Comparison of ENCODE assay signal across 19 cellular contexts in the genomic region with DNA sequence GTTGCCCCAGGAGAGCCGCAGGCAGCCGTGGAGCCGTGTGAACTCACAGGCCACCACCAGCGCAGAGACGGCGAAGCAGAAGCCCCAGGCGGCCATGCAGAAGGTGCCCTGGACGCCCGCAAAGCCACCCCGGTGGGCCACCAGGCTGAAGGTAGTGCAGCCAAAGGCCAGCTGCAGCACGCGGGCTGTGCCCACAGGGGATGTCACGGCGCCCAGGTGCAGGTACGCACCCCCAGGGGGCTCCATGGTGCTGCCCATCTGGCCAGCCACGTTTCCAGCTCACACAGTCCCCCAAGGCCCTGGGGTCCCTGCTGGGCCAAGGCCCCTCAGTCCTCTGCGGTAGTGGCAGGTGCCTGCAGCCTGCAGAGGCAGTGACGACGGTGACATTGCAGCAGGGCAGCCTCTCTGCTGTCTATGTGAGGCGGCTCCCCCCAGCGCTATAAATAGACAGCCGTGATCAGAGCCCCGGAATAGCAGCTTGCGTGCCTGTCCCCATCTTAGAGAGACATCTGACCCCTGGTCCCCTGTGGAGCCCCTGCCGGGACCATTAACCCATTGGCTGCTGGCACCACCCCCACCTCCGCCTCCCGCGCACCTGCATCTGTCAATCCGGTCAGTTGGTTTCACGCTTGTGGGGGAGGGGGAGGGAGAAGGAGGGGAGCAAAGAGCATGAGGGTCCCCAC. TPM values are rescaled to one million over a fixed set of nuclear protein-coding genes. Genes with fewer than 3 reads are reported as not detected.
A peak's percentile ranks its signal among the peaks of the same experiment; 100 is the strongest.
DNase-seq lines count a peak whose midpoint lies in the region; ATAC-seq and TF ChIP-seq lines count a peak whose summit lies in the region.
"Had no signal": no experiment of that assay in that cellular context is flagged by ENCODE, and none has a peak within 500 bp of the region (broad histone marks: within the 10 kb centered on the region; RNA-seq: fewer than 3 reads in every experiment).

No MANE protein-coding gene starts in this region.

- POLR2A ChIA-PET in activated CD8-positive, alpha-beta T cell treated with anti-CD3 and anti-CD28 coated beads, Interleukin-2, amount 10 ng/mL, durations not matched to agents 7 days and 5 days (lab: Charles Lee), result interaction anchor here (1.0 kb wide), 1 partner anchor 12 kb away, joined by 3 read pairs; no protein-coding TSS in a partner anchor

- H3K4me3 ChIP-seq in WERI-Rb-1 (ENCODE audit: low read depth, low read length), result peak overlapping the region; percentile 3; the same call in 1 of the 2 replicates

- CTCF ChIA-PET in activated CD8-positive, alpha-beta T cell treated with anti-CD3 and anti-CD28 coated beads, Interleukin-2, amount 10 ng/mL, durations not matched to agents 7 days and 5 days (lab: Charles Lee), result interaction anchor here (0.6 kb wide), 1 partner anchor 60 kb away, joined by 3 read pairs; no protein-coding TSS in a partner anchor

- no peak for TF ChIP-seq CTCF in WERI-Rb-1 (IDR thresholded peaks at IDR 0.05; ENCODE audit: low read depth, low read length)

- H3K36me3 Mint-ChIP-seq in activated CD8-positive, alpha-beta T cell treated with anti-CD3 and anti-CD28 coated beads, Interleukin-2, amount 10 ng/mL, durations not matched to agents 7 days and 5 days (ENCODE audit: low read depth), result no peaks in the 10 kb centered on the region
- H3K36me3 Mint-ChIP-seq: activated naive CD4-positive, alpha-beta T cell treated with anti-CD3 and anti-CD28 coated beads, Interleukin-2, amount 50 U/mL, for 24 hours; mesothelial cell of epicardium had no signal

- no peak for ATAC-seq in activated CD8-positive, alpha-beta T cell treated with anti-CD3 and anti-CD28 coated beads, Interleukin-2, amount 10 ng/mL, durations not matched to agents 7 days and 5 days

- peaks cover 4% of the 10 kb centered on the region for H3K9me3 ChIP-seq in WERI-Rb-1 (ENCODE audit: severe bottlenecking)

- DNase-seq in activated T-cell treated with anti-CD3 and anti-CD28 coated beads, Interleukin-2, amount 50 U/mL, for 1 hour, result peak; percentile 16
- no peak for DNase-seq in activated T-cell treated with anti-CD3 and anti-CD28 coated beads, Interleukin-2, amount 50 U/mL, for 48 hours
- DNase-seq in WERI-Rb-1 (peak; percentile 67), hepatic stellate cell (ENCODE audit: low spot score) (peak; percentile 44), NCI-H82 treated with DMSO at 0.1 percent for 48 hours (lab: John Stamatoyannopoulos, UW; ENCODE audit: unreplicated experiment) (no peak), NCI-H226 (no peak)
- DNase-seq in activated effector memory CD4-positive, alpha-beta T cell treated with Interleukin-2 at 50 U/mL for 16 hours, result no peak
- no peak for DNase-seq in activated CD8-positive, alpha-beta T cell treated with anti-CD3 and anti-CD28 coated beads, Interleukin-2, amount 10 ng/mL, durations not matched to agents 7 days and 5 days
- DNase-seq: erythroblast; NCI-H1105 treated with DMSO at 0.1 percent for 48 hours; OCI-M1; stimulated activated CD4-positive, alpha-beta T cell treated with anti-CD3 and anti-CD28 coated beads, Interleukin-2, amount 100 ng/mL, for 48 hours; stimulated activated naive CD4-positive, alpha-beta T cell treated with Interleukin-2 at 50 U/mL for 16 hours had no signal

- no peak overlapping the region for H3K4me3 Mint-ChIP-seq in activated CD8-positive, alpha-beta T cell treated with anti-CD3 and anti-CD28 coated beads, Interleukin-2, amount 10 ng/mL, durations not matched to agents 7 days and 5 days
- H3K4me3 Mint-ChIP-seq: activated naive CD4-positive, alpha-beta T cell treated with anti-CD3 and anti-CD28 coated beads, Interleukin-2, amount 50 U/mL, for 24 hours; central memory CD8-positive, alpha-beta T cell; mesothelial cell of epicardium had no signal

- H3K27me3 Mint-ChIP-seq in activated CD8-positive, alpha-beta T cell treated with anti-CD3 and anti-CD28 coated beads, Interleukin-2, amount 10 ng/mL, durations not matched to agents 7 days and 5 days (ENCODE audit: low read depth), result no peaks in the 10 kb centered on the region
- H3K27me3 Mint-ChIP-seq: activated naive CD4-positive, alpha-beta T cell treated with anti-CD3 and anti-CD28 coated beads, Interleukin-2, amount 50 U/mL, for 24 hours had no signal

- H3K9me3 Mint-ChIP-seq in activated CD8-positive, alpha-beta T cell treated with anti-CD3 and anti-CD28 coated beads, Interleukin-2, amount 10 ng/mL, durations not matched to agents 7 days and 5 days (ENCODE audit: insufficient read depth), result no peaks in the 10 kb centered on the region
- H3K9me3 Mint-ChIP-seq: activated naive CD4-positive, alpha-beta T cell treated with anti-CD3 and anti-CD28 coated beads, Interleukin-2, amount 50 U/mL, for 24 hours; central memory CD8-positive, alpha-beta T cell; mesothelial cell of epicardium had no signal

- no peaks in the 10 kb centered on the region for H3K27me3 ChIP-seq in WERI-Rb-1 (ENCODE audit: insufficient read depth, low read depth, severe bottlenecking)

- H3K27ac Mint-ChIP-seq in activated CD8-positive, alpha-beta T cell treated with anti-CD3 and anti-CD28 coated beads, Interleukin-2, amount 10 ng/mL, durations not matched to agents 7 days and 5 days, result no peak overlapping the region
- H3K27ac Mint-ChIP-seq: activated naive CD4-positive, alpha-beta T cell treated with anti-CD3 and anti-CD28 coated beads, Interleukin-2, amount 50 U/mL, for 24 hours; mesothelial cell of epicardium; progenitor cell of endocrine pancreas had no signal

- no peaks in the 10 kb centered on the region; the same call in 1 of the 2 replicates for H3K36me3 ChIP-seq in WERI-Rb-1

- H3K4me1 Mint-ChIP-seq in activated CD8-positive, alpha-beta T cell treated with anti-CD3 and anti-CD28 coated beads, Interleukin-2, amount 10 ng/mL, durations not matched to agents 7 days and 5 days (ENCODE audit: low read depth), result peaks cover 13% of the 10 kb centered on the region

- no peak overlapping the region for H3K27ac ChIP-seq in WERI-Rb-1

RNA-seq across cellular contexts. Expression of a gene that starts 4.5 kb away (rescaled TPM):
- total RNA-seq in activated CD8-positive, alpha-beta T cell treated with anti-CD3 and anti-CD28 coated beads, Interleukin-2, amount 10 ng/mL, durations not matched to agents 7 days and 5 days, result 10 to 100 TPM; 35.5 to 38.1 TPM

RNA-seq across cellular contexts. Expression of a gene that starts 5.4 kb away (rescaled TPM):
- not detected for total RNA-seq in activated CD8-positive, alpha-beta T cell treated with anti-CD3 and anti-CD28 coated beads, Interleukin-2, amount 10 ng/mL, durations not matched to agents 7 days and 5 days
- total RNA-seq: HT-29; mesothelial cell of epicardium; progenitor cell of endocrine pancreas; T-helper 1 cell treated with Interleukin-12 subunit alpha and Interleukin-12 subunit beta and Interleukin-4 antibody, amounts not matched to agents 30 ng/mL and 1 ng/mL, for 36 hours had no signal

RNA-seq across cellular contexts. Expression of a gene that starts 14.1 kb away (rescaled TPM):
- total RNA-seq in activated CD8-positive, alpha-beta T cell treated with anti-CD3 and anti-CD28 coated beads, Interleukin-2, amount 10 ng/mL, durations not matched to agents 7 days and 5 days, result 10 to 100 TPM; 14.0 to 16.5 TPM

RNA-seq across cellular contexts. Expression of a gene that starts 19.4 kb away (rescaled TPM):
- under 1 TPM; 0.29 to 0.42 TPM for total RNA-seq in activated CD8-positive, alpha-beta T cell treated with anti-CD3 and anti-CD28 coated beads, Interleukin-2, amount 10 ng/mL, durations not matched to agents 7 days and 5 days

RNA-seq across cellular contexts. Expression of a gene that starts 23.6 kb away (rescaled TPM):
- 10 to 100 TPM; 55.0 to 63.4 TPM for total RNA-seq in activated CD8-positive, alpha-beta T cell treated with anti-CD3 and anti-CD28 coated beads, Interleukin-2, amount 10 ng/mL, durations not matched to agents 7 days and 5 days

Comparison
In these comparisons a context has a peak if more than half of its experiments do, and no peak if none do; other contexts are left out.
1. DNase-seq: peak in activated T-cell treated with anti-CD3 and anti-CD28 coated beads, Interleukin-2, amount 50 U/mL, for 1 hour (single experiment), WERI-Rb-1 (single experiment) and hepatic stellate cell (single experiment); none in activated T-cell treated with anti-CD3 and anti-CD28 coated beads, Interleukin-2, amount 50 U/mL, for 48 hours (0 of 2), NCI-H82 treated with DMSO at 0.1 percent for 48 hours (single experiment), activated effector memory CD4-positive, alpha-beta T cell treated with Interleukin-2 at 50 U/mL for 16 hours (single experiment), NCI-H226 (single experiment) and activated CD8-positive, alpha-beta T cell treated with anti-CD3 and anti-CD28 coated beads, Interleukin-2, amount 10 ng/mL, durations not matched to agents 7 days and 5 days (single experiment).